ENCODE assay signal across 2 cellular contexts in the genomic region with DNA sequence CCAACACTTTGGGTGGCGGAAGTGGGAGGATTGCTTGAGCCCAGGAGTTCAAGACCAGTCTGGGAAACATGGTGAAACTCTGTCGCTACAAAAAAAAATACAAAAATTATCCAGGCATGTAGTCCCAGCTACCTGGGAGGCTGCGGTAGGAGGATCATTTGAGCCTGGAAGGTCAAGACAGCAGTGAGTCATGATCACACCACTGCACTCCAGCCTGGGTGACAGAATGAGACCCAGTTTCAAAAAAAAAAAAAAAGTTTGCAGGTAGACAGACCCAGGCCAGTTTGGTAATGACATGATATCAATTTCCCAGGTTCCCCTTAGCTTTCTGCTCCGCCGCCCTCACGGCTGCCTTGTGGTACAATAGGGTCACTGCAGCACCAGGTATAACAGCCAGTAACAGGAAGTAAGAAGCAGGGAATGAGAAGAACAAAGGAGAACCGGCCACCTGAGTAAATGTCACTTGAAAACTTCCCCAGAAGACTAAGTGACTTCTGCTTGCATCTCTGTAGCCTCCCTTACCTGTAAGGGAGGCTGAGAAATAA.
TF ChIP-seq lines count a peak whose summit lies in the region.

No MANE protein-coding gene starts in this region.

TF ChIP-seq in SK-N-SH, 30 proteins besides CTCF, POLR2A, EP300 and RAD21 (continued from another document):
- TF ChIP-seq, protein P1, sequence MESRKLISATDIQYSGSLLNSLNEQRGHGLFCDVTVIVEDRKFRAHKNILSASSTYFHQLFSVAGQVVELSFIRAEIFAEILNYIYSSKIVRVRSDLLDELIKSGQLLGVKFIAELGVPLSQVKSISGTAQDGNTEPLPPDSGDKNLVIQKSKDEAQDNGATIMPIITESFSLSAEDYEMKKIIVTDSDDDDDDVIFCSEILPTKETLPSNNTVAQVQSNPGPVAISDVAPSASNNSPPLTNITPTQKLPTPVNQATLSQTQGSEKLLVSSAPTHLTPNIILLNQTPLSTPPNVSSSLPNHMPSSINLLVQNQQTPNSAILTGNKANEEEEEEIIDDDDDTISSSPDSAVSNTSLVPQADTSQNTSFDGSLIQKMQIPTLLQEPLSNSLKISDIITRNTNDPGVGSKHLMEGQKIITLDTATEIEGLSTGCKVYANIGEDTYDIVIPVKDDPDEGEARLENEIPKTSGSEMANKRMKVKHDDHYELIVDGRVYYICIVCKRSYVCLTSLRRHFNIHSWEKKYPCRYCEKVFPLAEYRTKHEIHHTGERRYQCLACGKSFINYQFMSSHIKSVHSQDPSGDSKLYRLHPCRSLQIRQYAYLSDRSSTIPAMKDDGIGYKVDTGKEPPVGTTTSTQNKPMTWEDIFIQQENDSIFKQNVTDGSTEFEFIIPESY (IDR thresholded peaks at IDR 0.05; ENCODE audit: borderline replicate concordance, low read depth): no peak
- no peak for TF ChIP-seq NFIC (IDR thresholded peaks at IDR 0.05; ENCODE audit: borderline replicate concordance)
- TF ChIP-seq RCOR1 (IDR thresholded peaks at IDR 0.05; ENCODE audit: low read length): no peak
- no peak for TF ChIP-seq EZH2phosphoT487 (IDR thresholded peaks at IDR 0.05; ENCODE audit: borderline replicate concordance, low read depth)
TF ChIP-seq in SK-N-SH: peak in this region for 0.

TF ChIP-seq in SK-N-SH treated with all-trans-retinoic acid at 6 μM for 48 hours, 23 proteins besides CTCF, POLR2A, EP300 and RAD21 (continued from another document):
- TF ChIP-seq, protein P2, sequence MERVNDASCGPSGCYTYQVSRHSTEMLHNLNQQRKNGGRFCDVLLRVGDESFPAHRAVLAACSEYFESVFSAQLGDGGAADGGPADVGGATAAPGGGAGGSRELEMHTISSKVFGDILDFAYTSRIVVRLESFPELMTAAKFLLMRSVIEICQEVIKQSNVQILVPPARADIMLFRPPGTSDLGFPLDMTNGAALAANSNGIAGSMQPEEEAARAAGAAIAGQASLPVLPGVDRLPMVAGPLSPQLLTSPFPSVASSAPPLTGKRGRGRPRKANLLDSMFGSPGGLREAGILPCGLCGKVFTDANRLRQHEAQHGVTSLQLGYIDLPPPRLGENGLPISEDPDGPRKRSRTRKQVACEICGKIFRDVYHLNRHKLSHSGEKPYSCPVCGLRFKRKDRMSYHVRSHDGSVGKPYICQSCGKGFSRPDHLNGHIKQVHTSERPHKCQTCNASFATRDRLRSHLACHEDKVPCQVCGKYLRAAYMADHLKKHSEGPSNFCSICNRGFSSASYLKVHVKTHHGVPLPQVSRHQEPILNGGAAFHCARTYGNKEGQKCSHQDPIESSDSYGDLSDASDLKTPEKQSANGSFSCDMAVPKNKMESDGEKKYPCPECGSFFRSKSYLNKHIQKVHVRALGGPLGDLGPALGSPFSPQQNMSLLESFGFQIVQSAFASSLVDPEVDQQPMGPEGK (CRISPR knock-in tag; IDR thresholded peaks at IDR 0.05; ENCODE audit: borderline replicate concordance): no peak
